Comparison of ENCODE assay signal across 3 cellular contexts in genomic region chr1:236253119-236253518, GRCh38.
TF ChIP-seq lines count a peak whose summit lies in the region.

No MANE protein-coding gene starts in this region.

TF ChIP-seq in HepG2, 621 proteins besides CTCF, POLR2A, EP300 and RAD21:
- TF ChIP-seq NCOR1 (IDR thresholded peaks at IDR 0.05; ENCODE audit: borderline replicate concordance, low read length) (no peak), AHR (CRISPR knock-in tag; IDR thresholded peaks at IDR 0.05) (no peak), MAFK (conservative IDR thresholded peaks at IDR 0.05 in 1 of 2, IDR thresholded peaks at IDR 0.05 in 1 of 2; ENCODE audit: low read length in 2 of 2) (peak; percentile 90 to 95), MAFF (IDR thresholded peaks at IDR 0.05; ENCODE audit: low read depth, low read length) (peak; percentile 92)

TF ChIP-seq in IMR-90, 13 proteins besides CTCF, POLR2A, EP300 and RAD21:
- TF ChIP-seq, protein P1, sequence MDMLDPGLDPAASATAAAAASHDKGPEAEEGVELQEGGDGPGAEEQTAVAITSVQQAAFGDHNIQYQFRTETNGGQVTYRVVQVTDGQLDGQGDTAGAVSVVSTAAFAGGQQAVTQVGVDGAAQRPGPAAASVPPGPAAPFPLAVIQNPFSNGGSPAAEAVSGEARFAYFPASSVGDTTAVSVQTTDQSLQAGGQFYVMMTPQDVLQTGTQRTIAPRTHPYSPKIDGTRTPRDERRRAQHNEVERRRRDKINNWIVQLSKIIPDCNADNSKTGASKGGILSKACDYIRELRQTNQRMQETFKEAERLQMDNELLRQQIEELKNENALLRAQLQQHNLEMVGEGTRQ (IDR thresholded peaks at IDR 0.05; ENCODE audit: low read depth, low read length), result no peak
- no peak for TF ChIP-seq FOS (IDR thresholded peaks at IDR 0.05; ENCODE audit: low read depth, low read length)
- no peak for TF ChIP-seq MXI1 (IDR thresholded peaks at IDR 0.05; ENCODE audit: borderline replicate concordance, low read depth, low read length)
- TF ChIP-seq MAFK (IDR thresholded peaks at IDR 0.05; ENCODE audit: low read depth, low read length), result peak; percentile 91
- TF ChIP-seq CEBPB (IDR thresholded peaks at IDR 0.05; ENCODE audit: low read depth, low read length), result no peak

TF ChIP-seq in H1, 55 proteins besides CTCF, POLR2A, EP300 and RAD21:
- TF ChIP-seq CHD2 (IDR thresholded peaks at IDR 0.05; ENCODE audit: low read length), result no peak
- TF ChIP-seq, protein P2, sequence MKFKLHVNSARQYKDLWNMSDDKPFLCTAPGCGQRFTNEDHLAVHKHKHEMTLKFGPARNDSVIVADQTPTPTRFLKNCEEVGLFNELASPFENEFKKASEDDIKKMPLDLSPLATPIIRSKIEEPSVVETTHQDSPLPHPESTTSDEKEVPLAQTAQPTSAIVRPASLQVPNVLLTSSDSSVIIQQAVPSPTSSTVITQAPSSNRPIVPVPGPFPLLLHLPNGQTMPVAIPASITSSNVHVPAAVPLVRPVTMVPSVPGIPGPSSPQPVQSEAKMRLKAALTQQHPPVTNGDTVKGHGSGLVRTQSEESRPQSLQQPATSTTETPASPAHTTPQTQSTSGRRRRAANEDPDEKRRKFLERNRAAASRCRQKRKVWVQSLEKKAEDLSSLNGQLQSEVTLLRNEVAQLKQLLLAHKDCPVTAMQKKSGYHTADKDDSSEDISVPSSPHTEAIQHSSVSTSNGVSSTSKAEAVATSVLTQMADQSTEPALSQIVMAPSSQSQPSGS (IDR thresholded peaks at IDR 0.05; ENCODE audit: low read length), result no peak
- TF ChIP-seq MAFK (IDR thresholded peaks at IDR 0.05; ENCODE audit: low read depth, low read length), result peak; percentile 56; the same call in 1 of the 2 replicates
